Comparison of ENCODE assay signal across 22 cellular contexts in the genomic region with DNA sequence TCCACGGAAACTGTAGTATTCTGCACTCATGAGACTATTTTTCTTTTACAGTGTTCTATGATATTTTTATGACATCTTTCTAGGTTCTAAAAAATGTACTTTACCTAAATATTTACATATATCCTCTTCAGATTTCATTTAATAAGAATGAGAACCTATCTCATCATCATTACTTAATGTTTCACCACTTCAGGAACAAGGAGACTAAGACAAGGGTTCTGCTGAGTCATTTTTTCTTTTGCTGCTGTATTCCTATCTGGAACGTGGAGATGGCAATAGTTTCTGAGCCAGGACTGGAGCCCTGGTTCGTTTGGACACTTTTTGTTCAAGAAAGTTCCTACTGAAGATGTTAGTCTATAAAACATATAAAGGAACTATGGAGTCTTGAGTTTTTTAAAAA.
DNase-seq lines count a peak whose midpoint lies in the region; ATAC-seq and TF ChIP-seq lines count a peak whose summit lies in the region.
"Had no signal": no experiment of that assay in that cellular context is flagged by ENCODE, and none has a peak within 500 bp of the region (broad histone marks: within the 10 kb centered on the region; RNA-seq: fewer than 3 reads in every experiment).

No MANE protein-coding gene starts in this region.

- no peak for TF ChIP-seq POLR2A in esophagus muscularis mucosa (IDR thresholded peaks at IDR 0.05; ENCODE audit: low read depth)
- no peak for TF ChIP-seq POLR2A in gastroesophageal sphincter (IDR thresholded peaks at IDR 0.05)

- H3K27me3 ChIP-seq in esophagus muscularis mucosa (no peaks in the 10 kb centered on the region), gastroesophageal sphincter (no peaks in the 10 kb centered on the region)
- H3K27me3 ChIP-seq: BE2C had no signal

- intact Hi-C loops in esophagus muscularis mucosa (cut with DNase I) = no loop called here

- H3K9me3 ChIP-seq in esophagus muscularis mucosa = no peaks in the 10 kb centered on the region
- H3K9me3 ChIP-seq in gastroesophageal sphincter = no peaks in the 10 kb centered on the region
- H3K9me3 ChIP-seq: BE2C, SK-N-SH had no signal

- no peak overlapping the region for H3K27ac ChIP-seq in esophagus muscularis mucosa (replicated peaks in 1 of 4)
- H3K27ac ChIP-seq in gastroesophageal sphincter = peak overlapping the region in 1 of 4 donors; percentile 17
- H3K27ac ChIP-seq: HL-60, KMS-11, RWPE1 had no signal

- TF ChIP-seq EP300 in esophagus muscularis mucosa (IDR thresholded peaks at IDR 0.05) (no peak), gastroesophageal sphincter (IDR thresholded peaks at IDR 0.05) (no peak)

- ATAC-seq in gastroesophageal sphincter (peak; percentile 43), HG03135 (IDR thresholded peaks at IDR 0.05; ENCODE audit: unreplicated experiment) (no peak)

- H3K36me3 ChIP-seq in esophagus muscularis mucosa (no peaks in the 10 kb centered on the region), gastroesophageal sphincter (no peaks in the 10 kb centered on the region)
- H3K36me3 ChIP-seq: BE2C had no signal

- 34% methylated on average over 3 of the region's 3 CpGs for WGBS in esophagus muscularis mucosa
- 8 to 32% methylated on average over 3 of the region's 3 CpGs for WGBS in gastroesophageal sphincter (ENCODE audit: low coverage in 1 of 2), 2 donors

- H3K4me3 ChIP-seq in esophagus muscularis mucosa = no peak overlapping the region
- H3K4me3 ChIP-seq in gastroesophageal sphincter = no peak overlapping the region

- H3K4me1 ChIP-seq in esophagus muscularis mucosa (peaks cover 0 to 26% (median 18%) of the 10 kb centered on the region in 4 donors), gastroesophageal sphincter (peaks cover 0 to 23% (median 2%) of the 10 kb centered on the region in 3 donors)

- peak; percentile 21 for DNase-seq in AG08395 (ENCODE audit: low spot score)
- peak; percentile 6 for DNase-seq in NCI-H460 (ENCODE audit: extremely low read depth, low read depth)
- DNase-seq in esophagus muscularis mucosa (ENCODE audit: extremely low spot score) = peak; percentile 47
- no peak for DNase-seq in activated T-cell treated with anti-CD3 and anti-CD28 coated beads for 4 hours
- DNase-seq in NCI-H1694 treated with DMSO at 0.1 percent for 48 hours (lab: John Stamatoyannopoulos, UW) = no peak
- no peak for DNase-seq in central memory CD4-positive, alpha-beta T cell
- DNase-seq: BE2C, DMS53, EL, GF-D8, NCI-H1417, NCI-H187, NCI-H2227 treated with DMSO at 0.1 percent for 48 hours, NCI-H510A treated with DMSO at 0.1 percent for 48 hours, NCI-H748 treated with DMSO at 0.1 percent for 48 hours, SHP77 treated with DMSO at 0.1 percent for 48 hours, SK-N-SH had no signal

- TF ChIP-seq CTCF in esophagus muscularis mucosa (IDR thresholded peaks at IDR 0.05) (no peak), gastroesophageal sphincter (IDR thresholded peaks at IDR 0.05) (no peak)

Comparison
In these comparisons a context has a peak if more than half of its experiments do, and no peak if none do; other contexts are left out.
1. DNase-seq: peak in AG08395 (single experiment), NCI-H460 (single experiment) and esophagus muscularis mucosa (single experiment); none in activated T-cell treated with anti-CD3 and anti-CD28 coated beads for 4 hours (single experiment), NCI-H1694 treated with DMSO at 0.1 percent for 48 hours (single experiment) and central memory CD4-positive, alpha-beta T cell (single experiment).